In genomic region chr1:203158423-203158822, GRCh38 we compare ENCODE assay signal across 8 cellular contexts. TPM values are rescaled to one million over a fixed set of nuclear protein-coding genes. Genes with fewer than 3 reads are reported as not detected.
"Had no signal": no experiment of that assay in that cellular context is flagged by ENCODE, and none has a peak within 500 bp of the region (broad histone marks: within the 10 kb centered on the region; RNA-seq: fewer than 3 reads in every experiment).

No MANE protein-coding gene starts in this region.

- H3K4me3 ChIP-seq: GM12878 had no signal

- FAIRE-seq: G401.6, GM12878, GM12891, GM12892, GM18507, GM19239 had no signal

- DNase-seq: GDM1, GF-D8 had no signal

- ATAC-seq: GM12878 had no signal

RNA-seq across cellular contexts. Expression of gene ADORA1, which starts 30.9 kb away (rescaled TPM):
- total RNA-seq: GM12878 had no signal
- polyA plus RNA-seq: GM12878 had no signal
